12 cellular contexts compared by ENCODE assay signal in the genomic region with DNA sequence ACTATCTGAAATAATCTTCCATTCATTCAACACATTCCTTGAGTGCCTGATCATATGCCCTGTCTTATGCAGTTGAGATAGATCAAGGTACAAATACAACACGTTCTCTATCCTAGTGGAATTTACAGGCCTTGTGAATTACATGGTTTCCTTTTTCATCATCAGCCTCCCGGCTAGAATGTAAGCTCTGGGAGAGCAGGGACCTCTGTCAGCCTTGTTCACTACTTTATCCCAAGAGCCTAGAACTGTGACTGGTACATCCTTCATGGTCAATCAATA. TPM values are rescaled to one million over a fixed set of nuclear protein-coding genes. Genes with fewer than 3 reads are reported as not detected.
DNase-seq lines count a peak whose midpoint lies in the region; ATAC-seq lines count a peak whose summit lies in the region.
"Had no signal": no experiment of that assay in that cellular context is flagged by ENCODE, and none has a peak within 500 bp of the region (broad histone marks: within the 10 kb centered on the region; RNA-seq: fewer than 3 reads in every experiment).

No MANE protein-coding gene starts in this region.

- no peaks in the 10 kb centered on the region for H3K9me3 ChIP-seq in T-helper 17 cell (ENCODE audit: control insufficient read depth, low read length, poor library complexity, severe bottlenecking)
- H3K9me3 ChIP-seq: psoas muscle, SJCRH30 had no signal

- H3K27me3 Mint-ChIP-seq in activated naive CD4-positive, alpha-beta T cell treated with anti-CD3 and anti-CD28 coated beads, Interleukin-2, amount 10 ng/mL, durations not matched to agents 7 days and 5 days, result no peaks in the 10 kb centered on the region
- H3K27me3 Mint-ChIP-seq in T-helper 17 cell, result no peaks in the 10 kb centered on the region
- no peaks in the 10 kb centered on the region for H3K27me3 Mint-ChIP-seq in stimulated activated memory B cell treated with anti-CD40 and anti-IgM and Interleukin-4, amounts not matched to agents 10 μg/mL and 1 μg/mL and 100 μg/mL, for 72 hours
- H3K27me3 Mint-ChIP-seq: activated B cell treated with CpG ODN at 0.5 μM for 24 hours had no signal

- H3K36me3 Mint-ChIP-seq in activated naive CD4-positive, alpha-beta T cell treated with anti-CD3 and anti-CD28 coated beads, Interleukin-2, amount 10 ng/mL, durations not matched to agents 7 days and 5 days, result no peaks in the 10 kb centered on the region
- no peaks in the 10 kb centered on the region for H3K36me3 Mint-ChIP-seq in T-helper 17 cell (ENCODE audit: low read depth)
- no peaks in the 10 kb centered on the region for H3K36me3 Mint-ChIP-seq in stimulated activated memory B cell treated with anti-CD40 and anti-IgM and Interleukin-4, amounts not matched to agents 10 μg/mL and 1 μg/mL and 100 μg/mL, for 72 hours

- peaks cover 36% of the 10 kb centered on the region for H3K4me1 Mint-ChIP-seq in activated naive CD4-positive, alpha-beta T cell treated with anti-CD3 and anti-CD28 coated beads, Interleukin-2, amount 10 ng/mL, durations not matched to agents 7 days and 5 days
- H3K4me1 Mint-ChIP-seq in T-helper 17 cell, result peaks cover 31% of the 10 kb centered on the region
- H3K4me1 Mint-ChIP-seq in stimulated activated memory B cell treated with anti-CD40 and anti-IgM and Interleukin-4, amounts not matched to agents 10 μg/mL and 1 μg/mL and 100 μg/mL, for 72 hours, result peaks cover 29% of the 10 kb centered on the region

- DNase-seq in activated naive CD4-positive, alpha-beta T cell treated with anti-CD3 and anti-CD28 coated beads, Interleukin-2, amount 10 ng/mL, durations not matched to agents 7 days and 5 days, result no peak
- no peak for DNase-seq in activated naive CD4-positive, alpha-beta T cell treated with Interleukin-2 at 50 U/mL for 16 hours
- DNase-seq in T-helper 17 cell, result no peak
- DNase-seq in epithelial cell of prostate (ENCODE audit: low read depth, low spot score), result no peak
- no peak for DNase-seq in NOMO-1 treated with dmso at 0.1 percent for 144 hours (lab: John Stamatoyannopoulos, UW; ENCODE audit: unreplicated experiment)
- DNase-seq: activated B cell treated with CpG ODN at 0.5 μM for 24 hours; psoas muscle; stimulated activated CD4-positive, alpha-beta T cell treated with anti-CD3 and anti-CD28 coated beads, Interleukin-2, amount 100 ng/mL, for 24 hours had no signal

- ATAC-seq in T-helper 17 cell, result no peak
- ATAC-seq in stimulated activated memory B cell treated with anti-CD40 and anti-IgM and Interleukin-4, amounts not matched to agents 10 μg/mL and 1 μg/mL and 100 μg/mL, for 72 hours, result no peak
- no peak for ATAC-seq in GM19035 (IDR thresholded peaks at IDR 0.05; ENCODE audit: unreplicated experiment)
- no peak for ATAC-seq in HG03196 (IDR thresholded peaks at IDR 0.05; ENCODE audit: unreplicated experiment)

- H3K27ac ChIP-seq in epithelial cell of prostate, result peak overlapping the region; percentile 34
- H3K27ac ChIP-seq: psoas muscle, SJCRH30 had no signal

- CTCF ChIA-PET in activated naive CD4-positive, alpha-beta T cell treated with anti-CD3 and anti-CD28 coated beads, Interleukin-2, amount 10 ng/mL, durations not matched to agents 7 days and 5 days (lab: Charles Lee), result interaction anchor here (0.7 to 4.4 kb wide), 28 partner anchors 9 to 1094 kb away, joined by 3 to 46 read pairs (median 4); partner anchors contain the start of gene SLC25A15

- H3K27ac Mint-ChIP-seq in activated naive CD4-positive, alpha-beta T cell treated with anti-CD3 and anti-CD28 coated beads, Interleukin-2, amount 10 ng/mL, durations not matched to agents 7 days and 5 days, result peak overlapping the region; percentile 98
- peak overlapping the region; percentile 97 for H3K27ac Mint-ChIP-seq in T-helper 17 cell
- H3K27ac Mint-ChIP-seq in stimulated activated memory B cell treated with anti-CD40 and anti-IgM and Interleukin-4, amounts not matched to agents 10 μg/mL and 1 μg/mL and 100 μg/mL, for 72 hours, result peak overlapping the region; percentile 78

- no peaks in the 10 kb centered on the region for H3K9me3 Mint-ChIP-seq in activated naive CD4-positive, alpha-beta T cell treated with anti-CD3 and anti-CD28 coated beads, Interleukin-2, amount 10 ng/mL, durations not matched to agents 7 days and 5 days
- H3K9me3 Mint-ChIP-seq in stimulated activated memory B cell treated with anti-CD40 and anti-IgM and Interleukin-4, amounts not matched to agents 10 μg/mL and 1 μg/mL and 100 μg/mL, for 72 hours, result no peaks in the 10 kb centered on the region
- H3K9me3 Mint-ChIP-seq: activated B cell treated with CpG ODN at 0.5 μM for 24 hours had no signal

- H3K4me3 Mint-ChIP-seq in activated naive CD4-positive, alpha-beta T cell treated with anti-CD3 and anti-CD28 coated beads, Interleukin-2, amount 10 ng/mL, durations not matched to agents 7 days and 5 days, result no peak overlapping the region
- H3K4me3 Mint-ChIP-seq in T-helper 17 cell, result peak overlapping the region; percentile 92
- no peak overlapping the region for H3K4me3 Mint-ChIP-seq in stimulated activated memory B cell treated with anti-CD40 and anti-IgM and Interleukin-4, amounts not matched to agents 10 μg/mL and 1 μg/mL and 100 μg/mL, for 72 hours

RNA-seq across cellular contexts. Expression of gene MRPS31, which starts 6.9 kb away (rescaled TPM):
- total RNA-seq in T-helper 17 cell, result 10 to 100 TPM; 13.0 to 15.8 TPM

RNA-seq across cellular contexts. Expression of gene SLC25A15, which starts 11.5 kb away (rescaled TPM):
- 1 to 10 TPM; 3.7 to 5.1 TPM for total RNA-seq in T-helper 17 cell
